ENCODE assay signal across 8 cellular contexts in genomic region chr10:92591550-92592140, GRCh38. TPM values are rescaled to one million over a fixed set of nuclear protein-coding genes. Genes with fewer than 3 reads are reported as not detected.
A peak's percentile ranks its signal among the peaks of the same experiment; 100 is the strongest.
DNase-seq lines count a peak whose midpoint lies in the region; ATAC-seq, FAIRE-seq and TF ChIP-seq lines count a peak whose summit lies in the region.

No MANE protein-coding gene starts in this region.

- no peaks in the 10 kb centered on the region for H3K9me3 ChIP-seq in HepG2 (ENCODE audit: low read length)

- no TSS peak for BruUV-seq in HepG2 (replicated peaks; lab: Mats Ljungman, UMichigan)

- peak overlapping the region; percentile 71 for H3K4me3 ChIP-seq in coronary artery
- H3K4me3 ChIP-seq in HepG2 (replicated peaks in 1 of 3; ENCODE audit: insufficient read depth in 1 of 3, low read depth in 2 of 3, low read length in 3 of 3): peak overlapping the region; percentile 81 to 91 (median 88)

- POLR2A ChIA-PET in HepG2 (lab: Yijun Ruan, JAX): interaction anchor here (1.4 to 2.8 kb wide), 6 partner anchors 10 to 668 kb away, joined by 3 to 71 read pairs (median 9); partner anchors contain the start of genes BTAF1, HHEX and IDE

- no peaks in the 10 kb centered on the region for H3K27me3 Mint-ChIP-seq in activated CD4-positive, alpha-beta T cell treated with anti-CD3 and anti-CD28 coated beads, Interleukin-2, amount 10 ng/mL, durations not matched to agents 24 days and 14 days

- H3K4me2 ChIP-seq in HepG2 (ENCODE audit: low read depth, low read length): peak overlapping the region; percentile 78

- ATAC-seq in HG03378 (IDR thresholded peaks at IDR 0.05; ENCODE audit: unreplicated experiment) (peak; percentile 58), HepG2 (peak; percentile 82)

- TF ChIP-seq RAD21 in HepG2 (CRISPR knock-in tag; IDR thresholded peaks at IDR 0.05): no peak

- peak; percentile 95 for DNase-seq in AG20443 (ENCODE audit: low spot score)
- peak; percentile 26 to 72 for DNase-seq in NCI-H524 (lab: John Stamatoyannopoulos, UW)
- peak; percentile 97 for DNase-seq in activated CD4-positive, alpha-beta T cell treated with anti-CD3 and anti-CD28 coated beads, Interleukin-2, amount 10 ng/mL, durations not matched to agents 24 days and 14 days
- peak; percentile 95 for DNase-seq in coronary artery (ENCODE audit: low spot score)
- peak; percentile 74 for DNase-seq in HepG2 (ENCODE audit: low spot score)
- peak; percentile 77 for DNase-seq in stimulated activated CD4-positive, alpha-beta T cell treated with anti-CD3 and anti-CD28 coated beads, Interleukin-2, amount 100 ng/mL, for 4 hours (ENCODE audit: low read depth)

- H3K9me3 Mint-ChIP-seq in activated CD4-positive, alpha-beta T cell treated with anti-CD3 and anti-CD28 coated beads, Interleukin-2, amount 10 ng/mL, durations not matched to agents 24 days and 14 days: no peaks in the 10 kb centered on the region

- TF ChIP-seq EP300 in HepG2 (IDR thresholded peaks at IDR 0.05; ENCODE audit: low read depth in 2 of 2, low read length in 2 of 2) (peak in 1 of 2 experiments; percentile 22; a peak in 1 of 4 replicates), HepG2 (CRISPR knock-in tag; IDR thresholded peaks at IDR 0.05; ENCODE audit: borderline replicate concordance) (0 out of 2 replicates have a peak, but pooled peaks have one; percentile 34)

- peak overlapping the region; percentile 58 for H2AFZ ChIP-seq in HepG2 (ENCODE audit: low read length)

- peaks cover 35% of the 10 kb centered on the region for H3K79me2 ChIP-seq in HepG2 (ENCODE audit: insufficient read depth, low read length)

- in situ Hi-C loops in HepG2 (cut with HindIII; ENCODE audit: extremely low pct_ligation_motif_present, low pct_unique_long_range_greater_than_20kb): no loop called here

- H3K27ac ChIP-seq in coronary artery: peak overlapping the region; percentile 91 to 94
- H3K27ac ChIP-seq in HepG2 (ENCODE audit: extremely low read length, insufficient read depth, low read length): peak overlapping the region; percentile 88

- no peak for FAIRE-seq in HepG2 (lab: Jason Lieb, UNC)

- peaks cover 24% of the 10 kb centered on the region for H3K4me1 ChIP-seq in HepG2 (ENCODE audit: insufficient read depth, low read length)

- CTCF ChIA-PET in HepG2 (lab: Yijun Ruan, JAX; ENCODE audit: low intra/inter-chr PET ratio, low total read pairs): no interaction called here

- TF ChIP-seq CTCF in coronary artery (IDR thresholded peaks at IDR 0.05) (no peak), HepG2 (CRISPR knock-in tag; IDR thresholded peaks at IDR 0.05) (0 out of 2 replicates have a peak, but pooled peaks have one; percentile 20)

- no peaks in the 10 kb centered on the region for H4K20me1 ChIP-seq in HepG2 (ENCODE audit: insufficient read depth, low read length)

- WGBS in HepG2 (ENCODE audit: low lambda C conversion rate): 1% methylated on average over 16 of the region's 44 CpGs

- peaks cover 41% of the 10 kb centered on the region for H3K4me1 Mint-ChIP-seq in activated CD4-positive, alpha-beta T cell treated with anti-CD3 and anti-CD28 coated beads, Interleukin-2, amount 10 ng/mL, durations not matched to agents 24 days and 14 days

- H3K9ac ChIP-seq in HepG2 (ENCODE audit: insufficient read depth, low read depth, low read length): peak overlapping the region; percentile 82

- H3K27ac Mint-ChIP-seq in activated CD4-positive, alpha-beta T cell treated with anti-CD3 and anti-CD28 coated beads, Interleukin-2, amount 10 ng/mL, durations not matched to agents 24 days and 14 days: peak overlapping the region; percentile 98

- H3K4me3 Mint-ChIP-seq in activated CD4-positive, alpha-beta T cell treated with anti-CD3 and anti-CD28 coated beads, Interleukin-2, amount 10 ng/mL, durations not matched to agents 24 days and 14 days: peak overlapping the region; percentile 99

- peaks cover 4% of the 10 kb centered on the region for H3K36me3 Mint-ChIP-seq in activated CD4-positive, alpha-beta T cell treated with anti-CD3 and anti-CD28 coated beads, Interleukin-2, amount 10 ng/mL, durations not matched to agents 24 days and 14 days (ENCODE audit: low read depth)

- peak; percentile 85 for TF ChIP-seq POLR2A in GM19193 (IDR thresholded peaks at IDR 0.05; ENCODE audit: extremely low read depth, insufficient read depth, insufficient read length)
- TF ChIP-seq POLR2A in HepG2 (IDR thresholded peaks at IDR 0.05; ENCODE audit: insufficient read depth in 1 of 2, low read depth in 2 of 2, low read length in 2 of 2): peak; percentile 78 to 82

- no peaks in the 10 kb centered on the region; a peak in 1 of 5 replicates for H3K27me3 ChIP-seq in HepG2 (ENCODE audit: control insufficient read depth in 1 of 2, insufficient read depth in 2 of 2, low read length in 2 of 2)

- H3K36me3 ChIP-seq in HepG2 (replicated peaks in 1 of 2; ENCODE audit: control insufficient read depth in 1 of 2, insufficient read depth in 2 of 2, low read length in 2 of 2): no peaks in the 10 kb centered on the region

- intact Hi-C loops in activated CD4-positive, alpha-beta T cell treated with anti-CD3 and anti-CD28 coated beads, Interleukin-2, amount 10 ng/mL, durations not matched to agents 24 days and 14 days (cut with micrococcal nuclease): loop anchor here (1.0 to 5.0 kb wide), 8 partner anchors 11 to 668 kb away; partner anchors contain the start of genes BTAF1, CPEB3, EXOC6 and IDE
- intact Hi-C loops in HepG2 (cut with micrococcal nuclease; ENCODE audit: unreplicated experiment): loop anchor here (2.0 to 10.0 kb wide), 5 partner anchors 17 to 291 kb away; partner anchors contain the start of genes EXOC6, HHEX and IDE

TF ChIP-seq in HepG2, 621 proteins besides CTCF, POLR2A, EP300 and RAD21 (continues in another document):
- TF ChIP-seq ZNF101 (CRISPR knock-in tag; IDR thresholded peaks at IDR 0.05; ENCODE audit: borderline replicate concordance, low read depth): no peak

RNA-seq across cellular contexts. Expression of gene KIF11, which starts 1.3 kb away (rescaled TPM):
- total RNA-seq in activated CD4-positive, alpha-beta T cell treated with anti-CD3 and anti-CD28 coated beads, Interleukin-2, amount 10 ng/mL, durations not matched to agents 24 days and 14 days: 39.0 and 39.9 TPM in 2 replicates
- total RNA-seq in HepG2 (2016; rRNA removed; fragmentation: Illumina TruSeq; extraction: Trizol): 38.4 and 62.8 TPM in 2 replicates
- 4.6 and 6.3 TPM in 2 replicates for total RNA-seq in HepG2 (2016; cell fraction: cytosol; rRNA removed; fragmentation: Illumina TruSeq; extraction: Trizol; ENCODE audit: low read depth)
- 38.2 and 60.3 TPM in 2 replicates for total RNA-seq in HepG2 (2016; cell fraction: insoluble cytoplasmic fraction; rRNA removed; fragmentation: Illumina TruSeq; extraction: Trizol)
- total RNA-seq in HepG2 (2016; cell fraction: membrane; rRNA removed; fragmentation: Illumina TruSeq; extraction: Trizol): 10.6 and 12.9 TPM in 2 replicates
- 25.7 and 27.4 TPM in 2 replicates for total RNA-seq in HepG2 (2016; cell fraction: nucleus; rRNA removed; fragmentation: Illumina TruSeq; extraction: Trizol)
- polyA plus RNA-seq in HepG2 (2011; rRNA removed): 4.4 and 8.7 TPM in 2 replicates
- 3.1 and 3.7 TPM in 2 replicates for polyA plus RNA-seq in HepG2 (2011; cell fraction: cytosol; rRNA removed)
- polyA plus RNA-seq in HepG2 (2011; cell fraction: nucleus; rRNA removed): 2.4 and 2.5 TPM in 2 replicates
- polyA plus RNA-seq in HepG2 (2012): 5.4 and 15.7 TPM in 2 replicates
- polyA plus RNA-seq in HepG2 (2016; cell fraction: cytosol; fragmentation: Illumina TruSeq; extraction: Trizol; ENCODE audit: low read depth): 1.4 and 1.8 TPM in 2 replicates
- 45.8 and 45.9 TPM in 2 replicates for polyA plus RNA-seq in HepG2 (2016; cell fraction: insoluble cytoplasmic fraction; fragmentation: Illumina TruSeq; extraction: Trizol; ENCODE audit: low read depth)
- polyA plus RNA-seq in HepG2 (2016; cell fraction: membrane; fragmentation: Illumina TruSeq; extraction: Trizol; ENCODE audit: low read depth): 4.6 and 5.6 TPM in 2 replicates
- polyA plus RNA-seq in HepG2 (2016; cell fraction: nucleus; fragmentation: Illumina TruSeq; extraction: Trizol; ENCODE audit: insufficient read depth, low read depth): 27.1 and 27.7 TPM in 2 replicates
- 2.2 and 9.9 TPM in 2 replicates for polyA minus RNA-seq in HepG2 (2011; rRNA and poly(A)+ RNA removed; ENCODE audit: low replicate concordance)
- 8.8 and 10.4 TPM in 2 replicates for polyA minus RNA-seq in HepG2 (2011; cell fraction: cytosol; rRNA and poly(A)+ RNA removed)
- polyA minus RNA-seq in HepG2 (2011; cell fraction: nucleus; rRNA and poly(A)+ RNA removed): 10.4 and 11.5 TPM in 2 replicates

RNA-seq across cellular contexts. Expression of gene IDE, which starts 17.8 kb away (rescaled TPM):
- total RNA-seq in activated CD4-positive, alpha-beta T cell treated with anti-CD3 and anti-CD28 coated beads, Interleukin-2, amount 10 ng/mL, durations not matched to agents 24 days and 14 days: 47.9 and 50.2 TPM in 2 replicates
- 52.1 and 94.3 TPM in 2 replicates for total RNA-seq in HepG2 (2016; rRNA removed; fragmentation: Illumina TruSeq; extraction: Trizol)
- 11.5 and 14.5 TPM in 2 replicates for total RNA-seq in HepG2 (2016; cell fraction: cytosol; rRNA removed; fragmentation: Illumina TruSeq; extraction: Trizol; ENCODE audit: low read depth)
- 52.6 and 85.1 TPM in 2 replicates for total RNA-seq in HepG2 (2016; cell fraction: insoluble cytoplasmic fraction; rRNA removed; fragmentation: Illumina TruSeq; extraction: Trizol)
- 15.4 and 18.2 TPM in 2 replicates for total RNA-seq in HepG2 (2016; cell fraction: membrane; rRNA removed; fragmentation: Illumina TruSeq; extraction: Trizol)
- total RNA-seq in HepG2 (2016; cell fraction: nucleus; rRNA removed; fragmentation: Illumina TruSeq; extraction: Trizol): 41.2 and 45.5 TPM in 2 replicates
- 13.0 and 16.1 TPM in 2 replicates for polyA plus RNA-seq in HepG2 (2011; rRNA removed)
- polyA plus RNA-seq in HepG2 (2011; cell fraction: cytosol; rRNA removed): 5.1 and 6.8 TPM in 2 replicates
- polyA plus RNA-seq in HepG2 (2011; cell fraction: nucleus; rRNA removed): 10.7 and 12.6 TPM in 2 replicates
- 12.6 TPM in 2 replicates for polyA plus RNA-seq in HepG2 (2012)
- 1.8 and 2.2 TPM in 2 replicates for polyA plus RNA-seq in HepG2 (2016; cell fraction: cytosol; fragmentation: Illumina TruSeq; extraction: Trizol; ENCODE audit: low read depth)
- polyA plus RNA-seq in HepG2 (2016; cell fraction: insoluble cytoplasmic fraction; fragmentation: Illumina TruSeq; extraction: Trizol; ENCODE audit: low read depth): 39.2 and 41.0 TPM in 2 replicates
- polyA plus RNA-seq in HepG2 (2016; cell fraction: membrane; fragmentation: Illumina TruSeq; extraction: Trizol; ENCODE audit: low read depth): 7.3 and 7.4 TPM in 2 replicates
- polyA plus RNA-seq in HepG2 (2016; cell fraction: nucleus; fragmentation: Illumina TruSeq; extraction: Trizol; ENCODE audit: insufficient read depth, low read depth): 26.7 and 30.2 TPM in 2 replicates
- polyA minus RNA-seq in HepG2 (2011; rRNA and poly(A)+ RNA removed; ENCODE audit: low replicate concordance): 22.9 and 67.2 TPM in 2 replicates
- polyA minus RNA-seq in HepG2 (2011; cell fraction: cytosol; rRNA and poly(A)+ RNA removed): 20.7 and 20.8 TPM in 2 replicates
- 33.0 and 34.4 TPM in 2 replicates for polyA minus RNA-seq in HepG2 (2011; cell fraction: nucleus; rRNA and poly(A)+ RNA removed)

Comparison
In these comparisons a context has a peak if more than half of its experiments do, and no peak if none do; other contexts are left out.
1. Peak in every context shown above with its lines: DNase-seq, ATAC-seq, H3K4me3 ChIP-seq and H3K27ac ChIP-seq.